22 cellular contexts compared by ENCODE assay signal in the genomic region with DNA sequence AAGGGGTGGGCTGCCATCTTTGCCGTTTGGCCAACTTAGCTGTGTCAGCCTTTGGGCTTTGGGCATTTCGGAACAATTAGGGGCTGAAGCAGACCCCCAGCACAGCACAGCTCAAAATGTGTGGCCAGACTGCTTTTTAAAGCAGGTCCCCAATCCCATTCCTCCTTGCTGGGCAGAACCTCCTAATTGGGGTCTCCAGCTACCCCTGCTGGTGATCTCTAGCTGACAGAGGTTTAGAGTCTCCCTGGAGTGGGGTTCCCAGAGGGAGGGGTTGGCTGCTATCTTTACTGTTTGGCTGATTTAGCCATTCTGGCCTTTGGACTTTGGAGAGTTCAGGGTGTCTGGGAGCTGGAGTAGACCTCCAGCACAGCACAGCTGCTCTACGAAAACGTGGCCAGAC.
DNase-seq lines count a peak whose midpoint lies in the region; ATAC-seq, FAIRE-seq and TF ChIP-seq lines count a peak whose summit lies in the region.
"Had no signal": no experiment of that assay in that cellular context is flagged by ENCODE, and none has a peak within 500 bp of the region (broad histone marks: within the 10 kb centered on the region; RNA-seq: fewer than 3 reads in every experiment).

No MANE protein-coding gene starts in this region.

- DNase-seq in H7 (peak; percentile 5), H1 (ENCODE audit: low read depth in 1 of 2, low spot score in 2 of 2) (no peak), neural progenitor cell (ENCODE audit: low spot score) (no peak), superior temporal gyrus (ENCODE audit: extremely low spot score) (no peak), NCI-H2227 treated with DMSO at 0.1 percent for 48 hours (lab: John Stamatoyannopoulos, UW) (no peak)
- DNase-seq: 8988T; ACHN; AML-193; BE2C; CD4-positive, alpha-beta T cell; CD8-positive, alpha-beta memory T cell; DMS 273 treated with DMSO at 0.1 percent for 48 hours; DMS79; GF-D8; HCEC 1CT had no signal

- no peaks in the 10 kb centered on the region for H3K4me1 Mint-ChIP-seq in neural progenitor cell
- H3K4me1 Mint-ChIP-seq: CD14-positive monocyte; CD8-positive, alpha-beta memory T cell had no signal

- no peak for TF ChIP-seq POLR2A in H1 (IDR thresholded peaks at IDR 0.05; ENCODE audit: control extremely low read depth in 1 of 2, low read depth in 2 of 2, low read length in 2 of 2)

- CTCF ChIA-PET in H1 (lab: Charles Lee; ENCODE audit: partially characterized antibody), result interaction anchor here (0.7 to 1.4 kb wide), 6 partner anchors 12 to 227 kb away, joined by 3 to 5 read pairs (median 3); no protein-coding TSS in a partner anchor

- H3K9ac ChIP-seq in H1 (replicated peaks in 1 of 4; ENCODE audit: extremely low read depth in 1 of 4, low read depth in 3 of 4, low read length in 3 of 4) (no peak overlapping the region), neural progenitor cell (no peak overlapping the region)
- H3K9ac ChIP-seq: BLaER1 treated with 17β-estradiol and CSF1 and Interleukin-3, amounts not matched to agents 10 nM and 100 nM had no signal

- no peak overlapping the region for H4K8ac ChIP-seq in H1 (ENCODE audit: extremely low read depth, insufficient read depth, low read length)

- H3K9me3 Mint-ChIP-seq in neural progenitor cell, result no peaks in the 10 kb centered on the region

- H2AFZ ChIP-seq in H1 (ENCODE audit: low read length) (no peak overlapping the region), neural progenitor cell (replicated peaks) (no peak overlapping the region)

- no peaks in the 10 kb centered on the region for H3K27me3 ChIP-seq in H7 (ENCODE audit: control insufficient read depth, insufficient read depth, low read length)
- H3K27me3 ChIP-seq in H1 (replicated peaks in 1 of 4; ENCODE audit: control insufficient read depth in 3 of 4, extremely low read depth in 1 of 4, insufficient read depth in 3 of 4, low read length in 3 of 4), result no peaks in the 10 kb centered on the region
- H3K27me3 ChIP-seq in neural progenitor cell, result no peaks in the 10 kb centered on the region
- H3K27me3 ChIP-seq: BE2C; BLaER1 treated with 17β-estradiol and CSF1 and Interleukin-3, amounts not matched to agents 10 nM and 100 nM had no signal

- H3K4me1 ChIP-seq in H1 (replicated peaks in 1 of 4; ENCODE audit: control insufficient read depth in 3 of 4, insufficient read depth in 4 of 4, low read length in 3 of 4) (no peaks in the 10 kb centered on the region), neural progenitor cell (no peaks in the 10 kb centered on the region)
- H3K4me1 ChIP-seq: A549; BE2C; BLaER1 treated with 17β-estradiol and CSF1 and Interleukin-3, amounts not matched to agents 10 nM and 100 nM had no signal

- H3K56ac ChIP-seq in H1 (replicated peaks; ENCODE audit: insufficient read length, low read depth, low read length), result no peak overlapping the region

- no peaks in the 10 kb centered on the region for H3K9me3 ChIP-seq in H1 (ENCODE audit: insufficient read depth in 2 of 2, low read depth in 1 of 2, low read length in 1 of 2)
- H3K9me3 ChIP-seq in neural progenitor cell (ENCODE audit: low read depth), result no peaks in the 10 kb centered on the region
- H3K9me3 ChIP-seq: A549, BE2C had no signal

- H3K36me3 ChIP-seq in H7 (replicated peaks; ENCODE audit: control insufficient read depth, insufficient read depth, low read length) (no peaks in the 10 kb centered on the region), H1 (ENCODE audit: control insufficient read depth in 2 of 4, insufficient read depth in 4 of 4, low read length in 3 of 4) (no peaks in the 10 kb centered on the region), neural progenitor cell (no peaks in the 10 kb centered on the region)
- H3K36me3 ChIP-seq: BE2C; BLaER1 treated with 17β-estradiol and CSF1 and Interleukin-3, amounts not matched to agents 10 nM and 100 nM had no signal

- TF ChIP-seq CTCF in GM12872 (IDR thresholded peaks at IDR 0.05; ENCODE audit: insufficient read depth, low read depth, low read length), result 0 out of 3 replicates have a peak, but pooled peaks have one; percentile 6
- TF ChIP-seq CTCF in H1 (IDR thresholded peaks at IDR 0.05; ENCODE audit: control extremely low read depth in 1 of 3, insufficient read depth in 1 of 3, low read depth in 1 of 3, low read length in 3 of 3), result peak in 2 of 3 experiments; percentile 24 to 28; a peak in 2 of 4 replicates
- peak; percentile 17 for TF ChIP-seq CTCF in neural progenitor cell (IDR thresholded peaks at IDR 0.05)

- no peak overlapping the region for H2BK20ac ChIP-seq in H1 (ENCODE audit: low read length)

- H3K4ac ChIP-seq in H1 (replicated peaks; ENCODE audit: insufficient read length, low read depth, low read length), result no peak overlapping the region

- H3K23ac ChIP-seq in H1 (ENCODE audit: insufficient read length), result no peak overlapping the region

- H3K27ac ChIP-seq in H1 (ENCODE audit: low read depth, low read length) (no peak overlapping the region), neural progenitor cell (no peak overlapping the region)
- H3K27ac ChIP-seq: A549; BLaER1 treated with 17β-estradiol and CSF1 and Interleukin-3, amounts not matched to agents 10 nM and 100 nM had no signal

- H4K20me1 ChIP-seq in H1 (replicated peaks in 1 of 2; ENCODE audit: control insufficient read depth in 1 of 2, insufficient read depth in 2 of 2, low read length in 2 of 2) (no peaks in the 10 kb centered on the region), neural progenitor cell (ENCODE audit: low read depth) (no peaks in the 10 kb centered on the region)
- H4K20me1 ChIP-seq: BLaER1 treated with 17β-estradiol and CSF1 and Interleukin-3, amounts not matched to agents 10 nM and 100 nM had no signal

- no peak overlapping the region for H2BK15ac ChIP-seq in H1 (ENCODE audit: low read length)

- no peak for FAIRE-seq in H1 (lab: Jason Lieb, UNC)
- FAIRE-seq: A549, D721Med, GM12892 had no signal

- H2BK12ac ChIP-seq in H1 (ENCODE audit: low read depth, low read length), result no peak overlapping the region

- H4K5ac ChIP-seq in H1 (ENCODE audit: insufficient read length, low read depth, low read length), result no peak overlapping the region

- no peak overlapping the region for H3K4me2 ChIP-seq in H1 (ENCODE audit: insufficient read depth in 1 of 2, low read depth in 2 of 2, low read length in 2 of 2)
- no peak overlapping the region for H3K4me2 ChIP-seq in neural progenitor cell
- H3K4me2 ChIP-seq: A549; BLaER1 treated with 17β-estradiol and CSF1 and Interleukin-3, amounts not matched to agents 10 nM and 100 nM had no signal

- no peak overlapping the region for H3K4me3 Mint-ChIP-seq in neural progenitor cell
- H3K4me3 Mint-ChIP-seq: CD14-positive monocyte; CD4-positive, alpha-beta T cell; CD8-positive, alpha-beta memory T cell had no signal

- H2AK5ac ChIP-seq in H1 (ENCODE audit: low read depth, low read length), result no peak overlapping the region

- H3K18ac ChIP-seq in H1 (ENCODE audit: extremely low read depth, low read length), result no peak overlapping the region

- no peak overlapping the region for H2BK120ac ChIP-seq in H1 (replicated peaks; ENCODE audit: low read depth, low read length)

- no peaks in the 10 kb centered on the region for H3K79me1 ChIP-seq in H1 (ENCODE audit: low read depth, low read length)

- H3K79me2 ChIP-seq in H1 (ENCODE audit: control insufficient read depth in 1 of 2, insufficient read depth in 2 of 2, low read length in 2 of 2) (no peaks in the 10 kb centered on the region), neural progenitor cell (ENCODE audit: low read depth) (no peaks in the 10 kb centered on the region)

- no peaks in the 10 kb centered on the region for H3K23me2 ChIP-seq in H1 (ENCODE audit: low read depth, low read length)

- no peak for ATAC-seq in GM21723 (IDR thresholded peaks at IDR 0.05; ENCODE audit: unreplicated experiment)
- ATAC-seq: A549 had no signal

- H3F3A ChIP-seq in neural progenitor cell (ENCODE audit: low read depth), result no peaks in the 10 kb centered on the region

- H3K27me3 Mint-ChIP-seq in neural progenitor cell (ENCODE audit: insufficient read depth, low read depth), result no peaks in the 10 kb centered on the region

- H4K91ac ChIP-seq in H1 (replicated peaks; ENCODE audit: insufficient read length, low read length), result no peak overlapping the region

- no peak overlapping the region for H2BK5ac ChIP-seq in H1 (ENCODE audit: low read depth, low read length)

- no peak overlapping the region for H3K14ac ChIP-seq in H1 (ENCODE audit: insufficient read length)

- H3K36me3 Mint-ChIP-seq in neural progenitor cell, result no peaks in the 10 kb centered on the region
- H3K36me3 Mint-ChIP-seq: CD14-positive monocyte; CD8-positive, alpha-beta memory T cell had no signal

- TF ChIP-seq EP300 in H1 (IDR thresholded peaks at IDR 0.05; ENCODE audit: borderline replicate concordance in 1 of 2, low read depth in 2 of 2, low read length in 2 of 2), result no peak

- H3K4me3 ChIP-seq in H7 (ENCODE audit: insufficient read depth, low read depth, low read length) (no peak overlapping the region), H1 (ENCODE audit: extremely low read depth in 1 of 4, insufficient read depth in 2 of 4, low read depth in 3 of 4, low read length in 4 of 4) (no peak overlapping the region), neural progenitor cell (no peak overlapping the region)
- H3K4me3 ChIP-seq: A549; BLaER1 treated with 17β-estradiol and CSF1 and Interleukin-3, amounts not matched to agents 10 nM and 100 nM had no signal

- WGBS in H1 (ENCODE audit: extremely low coverage in 1 of 2, insufficient coverage in 1 of 2, insufficient read length in 1 of 2, insufficient replicate concordance in 2 of 2, low coverage in 1 of 2, low lambda C conversion rate in 2 of 2, missing lambda C conversion rate in 1 of 2), 2 experiments, result 97% methylated on average over 4 of the region's 4 CpGs; no CpG with 5 or more reads in 1 of the 2 experiments

- POLR2A ChIA-PET in H1 (lab: Charles Lee; ENCODE audit: partially characterized antibody), result interaction anchor here (1.0 kb wide), 1 partner anchor 20 kb away, joined by 3 read pairs; no protein-coding TSS in a partner anchor

- peak; percentile 40 to 55 for TF ChIP-seq RAD21 in H1 (IDR thresholded peaks at IDR 0.05 in 1 of 2, conservative IDR thresholded peaks at IDR 0.05 in 1 of 2; ENCODE audit: low read depth in 2 of 2, low read length in 2 of 2)

- no peak overlapping the region for H3K27ac Mint-ChIP-seq in neural progenitor cell
- H3K27ac Mint-ChIP-seq: CD4-positive, alpha-beta T cell; CD8-positive, alpha-beta memory T cell had no signal

TF ChIP-seq in H1, 55 proteins besides CTCF, POLR2A, EP300 and RAD21 (continues in another document):
- no peak for TF ChIP-seq RXRA (IDR thresholded peaks at IDR 0.05; ENCODE audit: insufficient read depth, low read depth, low read length)
- TF ChIP-seq GTF2F1 (IDR thresholded peaks at IDR 0.05; ENCODE audit: borderline replicate concordance, low read depth, low read length), result no peak
- TF ChIP-seq RNF2 (IDR thresholded peaks at IDR 0.05; ENCODE audit: borderline replicate concordance, low read depth, low read length, missing control alignments, poor library complexity, severe bottlenecking), result no peak
- no peak for TF ChIP-seq NANOG (IDR thresholded peaks at IDR 0.05; ENCODE audit: insufficient read depth, low read depth, low read length, poor library complexity, severe bottlenecking)
- no peak for TF ChIP-seq SUZ12 (IDR thresholded peaks at IDR 0.05; ENCODE audit: low read length)
- no peak for TF ChIP-seq JUND (IDR thresholded peaks at IDR 0.05; ENCODE audit: low read length)
- TF ChIP-seq TAF1 (IDR thresholded peaks at IDR 0.05; ENCODE audit: low read depth, low read length), result no peak
